In genomic region chr14:78697341-78697740, GRCh38 we compare ENCODE assay signal across 8 cellular contexts.
DNase-seq lines count a peak whose midpoint lies in the region; ATAC-seq and TF ChIP-seq lines count a peak whose summit lies in the region.

No MANE protein-coding gene starts in this region.

- no peak overlapping the region for H3K4me3 Mint-ChIP-seq in MCF 10A (ENCODE audit: unreplicated experiment)

- in situ Hi-C loops in transverse colon (cut with MboI; ENCODE audit: low pct_ligation_motif_present in 1 of 4, low pct_unique_long_range_greater_than_20kb in 1 of 4, low sequenced_read_pairs in 3 of 4), result no loop called here

- no peaks in the 10 kb centered on the region for H3K4me1 Mint-ChIP-seq in MCF 10A (ENCODE audit: insufficient read depth, unreplicated experiment)

- no peaks in the 10 kb centered on the region for H3K36me3 ChIP-seq in breast epithelium
- H3K36me3 ChIP-seq in transverse colon, result no peaks in the 10 kb centered on the region

- intact Hi-C loops in MCF 10A (cut with micrococcal nuclease) (loop anchor here (1.0 to 5.0 kb wide), 5 partner anchors 100 to 835 kb away; no protein-coding TSS in a partner anchor), breast epithelium (cut with DNase I; ENCODE audit: low total_unique reads) (no loop called here), transverse colon (cut with DNase I; ENCODE audit: low total_unique reads) (no loop called here)

- no peaks in the 10 kb centered on the region for H3K9me3 ChIP-seq in breast epithelium
- no peaks in the 10 kb centered on the region for H3K9me3 ChIP-seq in transverse colon

- TF ChIP-seq POLR2A in breast epithelium (IDR thresholded peaks at IDR 0.05) (no peak), transverse colon (IDR thresholded peaks at IDR 0.05) (no peak)

- DNase-seq in MCF 10A (ENCODE audit: unreplicated experiment) (peak; percentile 33), breast epithelium (ENCODE audit: low spot score in 2 of 2) (no peak), NCI-H2227 treated with DMSO at 0.1 percent for 48 hours (lab: John Stamatoyannopoulos, UW) (peak; percentile 23), epithelial cell of proximal tubule (ENCODE audit: low read depth) (peak; percentile 7), transverse colon (no peak), NCI-H128 (lab: John Stamatoyannopoulos, UW; ENCODE audit: unreplicated experiment) (no peak)
- no peak for DNase-seq in stimulated activated CD4-positive, alpha-beta T cell treated with anti-CD3 and anti-CD28 coated beads, Interleukin-4, amount 100 ng/mL, for 4 hours

- 8 to 19% methylated on average over 1 to 2 of the region's 2 CpGs for WGBS in transverse colon (ENCODE audit: low coverage in 1 of 2), 2 donors

- no peaks in the 10 kb centered on the region for H3K27me3 ChIP-seq in breast epithelium
- no peaks in the 10 kb centered on the region for H3K27me3 ChIP-seq in transverse colon

- TF ChIP-seq EP300 in transverse colon (IDR thresholded peaks at IDR 0.05; ENCODE audit: low read depth), result no peak

- H3K27ac Mint-ChIP-seq in MCF 10A (ENCODE audit: low read depth, unreplicated experiment), result no peak overlapping the region

- no TSS peak for BruUV-seq in MCF 10A (replicated peaks; lab: Mats Ljungman, UMichigan)

- H3K27me3 Mint-ChIP-seq in MCF 10A (ENCODE audit: insufficient read depth, unreplicated experiment), result peaks cover 69% of the 10 kb centered on the region

- H3K4me3 ChIP-seq in breast epithelium (no peak overlapping the region), epithelial cell of proximal tubule (ENCODE audit: low read depth, low read length) (no peak overlapping the region), transverse colon (no peak overlapping the region)

- ATAC-seq in activated CD4-positive, CD25-positive, alpha-beta regulatory T cell treated with anti-CD3 and anti-CD28 coated beads, Interleukin-2, amount 50 U/mL, for 24 hours, result no peak

- H3K9me3 Mint-ChIP-seq in MCF 10A (ENCODE audit: unreplicated experiment), result no peaks in the 10 kb centered on the region

- TF ChIP-seq CTCF in MCF 10A (IDR thresholded peaks at IDR 0.05; ENCODE audit: unreplicated experiment), result peak; percentile 69
- TF ChIP-seq CTCF in breast epithelium (IDR thresholded peaks at IDR 0.05), result peak in 1 of 3 donors; percentile 19
- TF ChIP-seq CTCF in epithelial cell of proximal tubule (conservative IDR thresholded peaks at IDR 0.05; ENCODE audit: low read depth, low read length), result peak; percentile 75
- TF ChIP-seq CTCF in transverse colon (IDR thresholded peaks at IDR 0.05), result peak; percentile 31 to 57 (median 54)

- POLR2A ChIA-PET in MCF 10A (lab: Yijun Ruan, JAX), result no interaction called here

- CTCF ChIA-PET in MCF 10A (lab: Yijun Ruan, JAX), result interaction anchor here (0.6 to 3.2 kb wide), 20 partner anchors 11 to 1151 kb away, joined by 3 to 13 read pairs (median 4); no protein-coding TSS in a partner anchor

- no peaks in the 10 kb centered on the region for H3K4me1 ChIP-seq in breast epithelium
- H3K4me1 ChIP-seq in transverse colon, result no peaks in the 10 kb centered on the region

- H3K27ac ChIP-seq in breast epithelium (no peak overlapping the region), transverse colon (no peak overlapping the region)

- no peaks in the 10 kb centered on the region for H3K36me3 Mint-ChIP-seq in MCF 10A (ENCODE audit: insufficient read depth, unreplicated experiment)

Comparison
In these comparisons a context has a peak if more than half of its experiments do, and no peak if none do; other contexts are left out.
1. DNase-seq: peak in MCF 10A (single experiment), NCI-H2227 treated with DMSO at 0.1 percent for 48 hours (single experiment) and epithelial cell of proximal tubule (single experiment); none in breast epithelium (0 of 2), transverse colon (single experiment), NCI-H128 (single experiment) and stimulated activated CD4-positive, alpha-beta T cell treated with anti-CD3 and anti-CD28 coated beads, Interleukin-4, amount 100 ng/mL, for 4 hours (0 of 2).